11 cellular contexts compared by ENCODE assay signal in the genomic region with DNA sequence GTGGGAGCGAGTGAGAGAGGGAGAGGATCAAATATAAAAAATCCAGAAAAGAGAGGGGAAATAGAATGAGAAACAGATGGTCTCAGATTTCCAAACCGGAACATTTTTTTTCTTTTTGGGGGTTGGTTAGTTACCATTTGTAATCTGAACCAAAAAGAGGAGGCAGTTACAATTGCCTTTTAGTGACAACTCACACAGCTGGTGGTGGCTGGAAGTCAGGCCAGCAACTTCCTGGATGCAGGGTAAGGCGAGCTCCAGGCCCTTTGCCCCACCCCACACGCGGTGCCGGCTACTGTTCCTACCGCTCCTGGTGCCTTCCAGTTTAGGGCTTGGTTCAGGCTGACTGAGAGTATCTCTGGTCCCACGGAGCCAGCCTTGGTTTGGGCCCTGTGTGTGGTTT. TPM values are rescaled to one million over a fixed set of nuclear protein-coding genes. Genes with fewer than 3 reads are reported as not detected.
DNase-seq lines count a peak whose midpoint lies in the region; ATAC-seq, FAIRE-seq and TF ChIP-seq lines count a peak whose summit lies in the region.
"Had no signal": no experiment of that assay in that cellular context is flagged by ENCODE, and none has a peak within 500 bp of the region (broad histone marks: within the 10 kb centered on the region; RNA-seq: fewer than 3 reads in every experiment).

No MANE protein-coding gene starts in this region.

- POLR2A ChIA-PET in HEK293 (lab: Yijun Ruan, JAX) = no interaction called here
- POLR2A ChIA-PET in WTC11 (lab: Charles Lee) = no interaction called here
- POLR2A ChIA-PET in HepG2 (lab: Yijun Ruan, JAX) = interaction anchor here (0.5 kb wide), 1 partner anchor 420 kb away, joined by 3 read pairs; no protein-coding TSS in a partner anchor

- no peak overlapping the region for H3K4me3 ChIP-seq in HEK293 (ENCODE audit: low read depth, low read length)
- no peak overlapping the region; a peak in 1 of 6 replicates for H3K4me3 ChIP-seq in HepG2 (replicated peaks in 1 of 3; ENCODE audit: insufficient read depth in 1 of 3, low read depth in 2 of 3, low read length in 3 of 3)
- no peak overlapping the region for H3K4me3 ChIP-seq in gastroesophageal sphincter

- no peak for FAIRE-seq in HepG2 (lab: Jason Lieb, UNC)

- peaks cover 3% of the 10 kb centered on the region for H3K4me1 Mint-ChIP-seq in WTC11

- no peaks in the 10 kb centered on the region for H3K9me3 ChIP-seq in HEK293 (ENCODE audit: control insufficient read depth, insufficient read depth, low read depth, low read length)
- H3K9me3 ChIP-seq in HepG2 (ENCODE audit: low read length) = no peaks in the 10 kb centered on the region
- no peaks in the 10 kb centered on the region for H3K9me3 ChIP-seq in gastroesophageal sphincter

- BruUV-seq in HepG2 (replicated peaks; lab: Mats Ljungman, UMichigan) = no TSS peak

- no peaks in the 10 kb centered on the region for H4K20me1 ChIP-seq in HepG2 (ENCODE audit: insufficient read depth, low read length)

- TF ChIP-seq POLR2A in HepG2 (IDR thresholded peaks at IDR 0.05; ENCODE audit: insufficient read depth in 1 of 2, low read depth in 2 of 2, low read length in 2 of 2) (no peak), gastroesophageal sphincter (IDR thresholded peaks at IDR 0.05) (no peak)

- no peak overlapping the region for H3K9ac ChIP-seq in HepG2 (ENCODE audit: insufficient read depth, low read depth, low read length)

- H3K79me2 ChIP-seq in HepG2 (ENCODE audit: insufficient read depth, low read length) = no peaks in the 10 kb centered on the region

- CTCF ChIA-PET in HEK293 (lab: Yijun Ruan, JAX) (interaction anchor here (0.6 to 15.3 kb wide), 9 partner anchors 11 to 219 kb away, joined by 3 to 171 read pairs (median 3); no protein-coding TSS in a partner anchor), WTC11 (lab: Charles Lee) (interaction anchor here (0.5 to 5.5 kb wide), 7 partner anchors 21 to 219 kb away, joined by 3 to 46 read pairs (median 5); no protein-coding TSS in a partner anchor), HepG2 (lab: Yijun Ruan, JAX; ENCODE audit: low intra/inter-chr PET ratio, low total read pairs) (interaction anchor here (3.1 kb wide), 1 partner anchor 147 kb away, joined by 32 read pairs; no protein-coding TSS in a partner anchor)

- TF ChIP-seq RAD21 in HepG2 (CRISPR knock-in tag; IDR thresholded peaks at IDR 0.05) = no peak

- intact Hi-C loops in HepG2 (cut with micrococcal nuclease; ENCODE audit: unreplicated experiment) = no loop called here

- H2AFZ ChIP-seq in HepG2 (ENCODE audit: low read length) = no peak overlapping the region

- H3K36me3 ChIP-seq in HEK293 (ENCODE audit: control insufficient read depth in 2 of 2, insufficient read depth in 1 of 2, low read length in 2 of 2) = no peaks in the 10 kb centered on the region
- no peaks in the 10 kb centered on the region for H3K36me3 ChIP-seq in HepG2 (replicated peaks in 1 of 2; ENCODE audit: control insufficient read depth in 1 of 2, insufficient read depth in 2 of 2, low read length in 2 of 2)
- no peaks in the 10 kb centered on the region for H3K36me3 ChIP-seq in gastroesophageal sphincter

- DNase-seq in AG08396 (ENCODE audit: low spot score) = peak; percentile 51
- peak; percentile 58 for DNase-seq in WTC11 (ENCODE audit: low spot score)
- no peak for DNase-seq in HepG2 (ENCODE audit: low spot score)
- DNase-seq in NCI-H128 (lab: John Stamatoyannopoulos, UW; ENCODE audit: unreplicated experiment) = no peak
- DNase-seq in NK-92 treated with Interleukin-12 subunit alpha and Interleukin-12 subunit beta, amount 100 ng/mL, for 24 hours (lab: John Stamatoyannopoulos, UW) = no peak
- DNase-seq: hypothalamus, NCI-H1930, T-helper 1 cell had no signal

- no peak overlapping the region for H3K27ac Mint-ChIP-seq in WTC11

- H3K27me3 Mint-ChIP-seq in WTC11 (ENCODE audit: low read depth) = no peaks in the 10 kb centered on the region

- 14% methylated on average over 8 of the region's 8 CpGs for WGBS in HepG2 (ENCODE audit: low lambda C conversion rate)
- WGBS in gastroesophageal sphincter (ENCODE audit: low coverage in 1 of 2), 2 donors = 50 to 64% methylated on average over 2 to 6 of the region's 8 CpGs

- H3K27me3 ChIP-seq in HepG2 (ENCODE audit: control insufficient read depth in 1 of 2, insufficient read depth in 2 of 2, low read length in 2 of 2) = 0 out of 5 replicates have a peak, but pooled peaks cover 0 to 6% of the 10 kb centered on the region in 2 experiments
- peaks cover 20% of the 10 kb centered on the region for H3K27me3 ChIP-seq in gastroesophageal sphincter

- TF ChIP-seq CTCF in HEK293 (tag by site-specific recombination; IDR thresholded peaks at IDR 0.05) (no peak), WTC11 (IDR thresholded peaks at IDR 0.05) (no peak), HepG2 (CRISPR knock-in tag; IDR thresholded peaks at IDR 0.05) (no peak), gastroesophageal sphincter (IDR thresholded peaks at IDR 0.05) (no peak)

- TF ChIP-seq EP300 in HepG2 (IDR thresholded peaks at IDR 0.05; ENCODE audit: low read depth in 2 of 2, low read length in 2 of 2) (no peak), HepG2 (CRISPR knock-in tag; IDR thresholded peaks at IDR 0.05; ENCODE audit: borderline replicate concordance) (no peak), gastroesophageal sphincter (IDR thresholded peaks at IDR 0.05) (no peak)

- in situ Hi-C loops in HepG2 (cut with HindIII; ENCODE audit: extremely low pct_ligation_motif_present, low pct_unique_long_range_greater_than_20kb) = loop anchor here (5.0 kb wide), 2 partner anchors 148 to 218 kb away; no protein-coding TSS in a partner anchor

- no peaks in the 10 kb centered on the region for H3K9me3 Mint-ChIP-seq in WTC11

- H3K4me1 ChIP-seq in HEK293 (ENCODE audit: control insufficient read depth, insufficient read depth, low read length) = no peaks in the 10 kb centered on the region
- H3K4me1 ChIP-seq in HepG2 (ENCODE audit: insufficient read depth, low read length) = peaks cover 12% of the 10 kb centered on the region
- no peaks in the 10 kb centered on the region for H3K4me1 ChIP-seq in gastroesophageal sphincter

- no peak overlapping the region for H3K27ac ChIP-seq in HEK293 (ENCODE audit: extremely low read depth, low read depth, low read length)
- no peak overlapping the region for H3K27ac ChIP-seq in HepG2 (ENCODE audit: extremely low read length, insufficient read depth, low read length)
- H3K27ac ChIP-seq in gastroesophageal sphincter = no peak overlapping the region

- no peaks in the 10 kb centered on the region for H3K36me3 Mint-ChIP-seq in WTC11

- H3K4me2 ChIP-seq in HepG2 (ENCODE audit: low read depth, low read length) = peak overlapping the region; percentile 36

- ATAC-seq in WTC11 = peak; percentile 96
- ATAC-seq in HepG2 = peak; percentile 71
- ATAC-seq in GM21717 (IDR thresholded peaks at IDR 0.05; ENCODE audit: unreplicated experiment) = no peak
- no peak for ATAC-seq in gastroesophageal sphincter

- no peak overlapping the region for H3K4me3 Mint-ChIP-seq in WTC11

TF ChIP-seq in HEK293, 187 proteins besides CTCF, POLR2A, EP300 and RAD21:
- TF ChIP-seq OSR2 (tag by site-specific recombination; IDR thresholded peaks at IDR 0.05) = peak; percentile 62
- TF ChIP-seq ZNF221 (tag by site-specific recombination; IDR thresholded peaks at IDR 0.05; ENCODE audit: borderline replicate concordance) = no peak

TF ChIP-seq in WTC11, 78 proteins besides CTCF, POLR2A, EP300 and RAD21 (continues in another document):
- TF ChIP-seq, protein P1, sequence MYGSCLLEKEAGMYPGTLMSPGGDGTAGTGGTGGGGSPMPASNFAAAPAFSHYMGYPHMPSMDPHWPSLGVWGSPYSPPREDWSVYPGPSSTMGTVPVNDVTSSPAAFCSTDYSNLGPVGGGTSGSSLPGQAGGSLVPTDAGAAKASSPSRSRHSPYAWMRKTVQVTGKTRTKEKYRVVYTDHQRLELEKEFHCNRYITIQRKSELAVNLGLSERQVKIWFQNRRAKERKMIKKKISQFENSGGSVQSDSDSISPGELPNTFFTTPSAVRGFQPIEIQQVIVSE (CRISPR knock-in tag; IDR thresholded peaks at IDR 0.05; ENCODE audit: borderline replicate concordance) = no peak
- TF ChIP-seq TCF7 (CRISPR knock-in tag; IDR thresholded peaks at IDR 0.05; ENCODE audit: low read depth) = no peak
- no peak for TF ChIP-seq TEAD4 (CRISPR knock-in tag; IDR thresholded peaks at IDR 0.05)

TF ChIP-seq in HepG2, 621 proteins besides CTCF, POLR2A, EP300 and RAD21 (continues in another document):
- TF ChIP-seq ARNT2 (CRISPR knock-in tag; IDR thresholded peaks at IDR 0.05; ENCODE audit: low read depth) (no peak), GATAD2A (CRISPR knock-in tag; IDR thresholded peaks at IDR 0.05) (no peak)

RNA-seq across cellular contexts. Expression of a gene that starts 21.0 kb away (rescaled TPM):
- 18.9 to 22.6 TPM (median 21.1 TPM) in 3 replicates for total RNA-seq in WTC11 (2021)
- total RNA-seq in HepG2 (2016; rRNA removed; fragmentation: Illumina TruSeq; extraction: Trizol) = 4.4 and 5.1 TPM in 2 replicates
- 2.4 and 3.2 TPM in 2 replicates for total RNA-seq in HepG2 (2016; cell fraction: cytosol; rRNA removed; fragmentation: Illumina TruSeq; extraction: Trizol; ENCODE audit: low read depth)
- total RNA-seq in HepG2 (2016; cell fraction: insoluble cytoplasmic fraction; rRNA removed; fragmentation: Illumina TruSeq; extraction: Trizol) = 4.3 and 4.5 TPM in 2 replicates
- 6.0 and 6.1 TPM in 2 replicates for total RNA-seq in HepG2 (2016; cell fraction: membrane; rRNA removed; fragmentation: Illumina TruSeq; extraction: Trizol)
- 1.9 and 4.4 TPM in 2 replicates for total RNA-seq in HepG2 (2016; cell fraction: nucleus; rRNA removed; fragmentation: Illumina TruSeq; extraction: Trizol)
- polyA plus RNA-seq in HepG2 (2011; rRNA removed) = 4.8 and 7.6 TPM in 2 replicates
- polyA plus RNA-seq in HepG2 (2011; cell fraction: cytosol; rRNA removed) = 5.8 and 6.4 TPM in 2 replicates
- 2.6 and 3.2 TPM in 2 replicates for polyA plus RNA-seq in HepG2 (2011; cell fraction: nucleus; rRNA removed)
- 1.4 and 1.8 TPM in 2 replicates for polyA plus RNA-seq in HepG2 (2012)
- polyA plus RNA-seq in HepG2 (2016; cell fraction: cytosol; fragmentation: Illumina TruSeq; extraction: Trizol; ENCODE audit: low read depth) = 2.6 and 4.2 TPM in 2 replicates
- 4.2 and 4.5 TPM in 2 replicates for polyA plus RNA-seq in HepG2 (2016; cell fraction: insoluble cytoplasmic fraction; fragmentation: Illumina TruSeq; extraction: Trizol; ENCODE audit: low read depth)
- polyA plus RNA-seq in HepG2 (2016; cell fraction: membrane; fragmentation: Illumina TruSeq; extraction: Trizol; ENCODE audit: low read depth) = 3.5 and 4.9 TPM in 2 replicates
- polyA plus RNA-seq in HepG2 (2016; cell fraction: nucleus; fragmentation: Illumina TruSeq; extraction: Trizol; ENCODE audit: insufficient read depth, low read depth) = 1.9 and 4.2 TPM in 2 replicates
- polyA minus RNA-seq in HepG2 (2011; rRNA and poly(A)+ RNA removed; ENCODE audit: low replicate concordance) = 3.7 and 44.0 TPM in 2 replicates
- 8.9 and 11.7 TPM in 2 replicates for polyA minus RNA-seq in HepG2 (2011; cell fraction: cytosol; rRNA and poly(A)+ RNA removed)
- 5.2 and 7.9 TPM in 2 replicates for polyA minus RNA-seq in HepG2 (2011; cell fraction: nucleus; rRNA and poly(A)+ RNA removed)
- total RNA-seq in gastroesophageal sphincter = 1 to 10 TPM; 1.8 to 6.6 (median 3.4) TPM

Comparison
In these comparisons a context has a peak if more than half of its experiments do, and no peak if none do; other contexts are left out.
1. DNase-seq: peak in AG08396 (single experiment) and WTC11 (single experiment); none in HepG2 (single experiment), NCI-H128 (single experiment) and NK-92 treated with Interleukin-12 subunit alpha and Interleukin-12 subunit beta, amount 100 ng/mL, for 24 hours (single experiment).
2. ATAC-seq: peak in WTC11 (single experiment) and HepG2 (single experiment); none in GM21717 (single experiment) and gastroesophageal sphincter (single experiment).